Comparison of ENCODE assay signal across 25 cellular contexts in genomic region chr2:72131916-72132841, GRCh38. TPM values are rescaled to one million over a fixed set of nuclear protein-coding genes. Genes with fewer than 3 reads are reported as not detected.
DNase-seq lines count a peak whose midpoint lies in the region; ATAC-seq and TF ChIP-seq lines count a peak whose summit lies in the region.
"Had no signal": no experiment of that assay in that cellular context is flagged by ENCODE, and none has a peak within 500 bp of the region (broad histone marks: within the 10 kb centered on the region; RNA-seq: fewer than 3 reads in every experiment).

No MANE protein-coding gene starts in this region.

- no peaks in the 10 kb centered on the region for H3K27me3 ChIP-seq in H7 (ENCODE audit: control insufficient read depth, insufficient read depth, low read length)
- H3K27me3 ChIP-seq in RWPE2 (ENCODE audit: insufficient read depth, poor library complexity, severe bottlenecking) = no peaks in the 10 kb centered on the region
- H3K27me3 ChIP-seq: testis had no signal

- TF ChIP-seq CTCF in RWPE2 (IDR thresholded peaks at IDR 0.05; ENCODE audit: poor library complexity, severe bottlenecking) = no peak

- H3K27ac ChIP-seq in RWPE2 (ENCODE audit: poor library complexity, severe bottlenecking) = no peak overlapping the region
- H3K27ac ChIP-seq: cardiac muscle cell, testis had no signal

- intact Hi-C loops in sciatic nerve (cut with DNase I) = loop anchor here (10.0 kb wide), 1 partner anchor 197 kb away; no protein-coding TSS in a partner anchor

- DNase-seq in H7 (peak; percentile 54), RWPE2 (ENCODE audit: low spot score) (peak; percentile 61), left lobe of liver (ENCODE audit: low spot score) (peak; percentile 38), sciatic nerve (ENCODE audit: low spot score) (peak; percentile 50)
- DNase-seq: activated CD8-positive, alpha-beta T cell treated with anti-CD3 and anti-CD28 coated beads, Interleukin-2, amount 10 ng/mL, durations not matched to agents 7 days and 5 days; anterior cingulate cortex; glutamatergic neuron; HFFc6; NCI-H1105 treated with DMSO at 0.1 percent for 48 hours; NCI-H2029; NCI-H226; NCI-H748 treated with DMSO at 0.1 percent for 48 hours; nucleus accumbens; stimulated activated CD4-positive, alpha-beta T cell treated with anti-CD3 and anti-CD28 coated beads, Interleukin-4, amount 100 ng/mL, for 1 hour; stimulated activated naive B cell treated with anti-CD40 and anti-IgM and Interleukin-4, amounts not matched to agents 10 μg/mL and 1 μg/mL and 100 μg/mL, for 72 hours; testis had no signal

- no peak overlapping the region for H3K4me3 ChIP-seq in H7 (ENCODE audit: insufficient read depth, low read depth, low read length)
- no peak overlapping the region for H3K4me3 ChIP-seq in RWPE2 (ENCODE audit: severe bottlenecking)
- H3K4me3 ChIP-seq: cardiac muscle cell, testis had no signal

- H3K36me3 ChIP-seq in H7 (replicated peaks; ENCODE audit: control insufficient read depth, insufficient read depth, low read length) = no peaks in the 10 kb centered on the region
- H3K36me3 ChIP-seq in RWPE2 (ENCODE audit: low read depth) = peaks cover 4% of the 10 kb centered on the region; the same call in 1 of the 2 replicates
- H3K36me3 ChIP-seq: cardiac muscle cell had no signal

- ATAC-seq in RWPE2 (ENCODE audit: low read depth) (no peak), left lobe of liver (no peak), sciatic nerve (no peak), GM18519 (IDR thresholded peaks at IDR 0.05; ENCODE audit: low FRiP score, unreplicated experiment) (no peak), GM21390 (IDR thresholded peaks at IDR 0.05; ENCODE audit: unreplicated experiment) (no peak), HG03196 (IDR thresholded peaks at IDR 0.05; ENCODE audit: unreplicated experiment) (no peak), GM21786 (IDR thresholded peaks at IDR 0.05; ENCODE audit: unreplicated experiment) (no peak)
- ATAC-seq: activated CD4-positive, CD25-positive, alpha-beta regulatory T cell treated with anti-CD3 and anti-CD28 coated beads, Interleukin-2, amount 50 U/mL, for 24 hours; activated CD8-positive, alpha-beta T cell treated with anti-CD3 and anti-CD28 coated beads, Interleukin-2, amount 10 ng/mL, durations not matched to agents 7 days and 5 days; activated naive CD4-positive, alpha-beta T cell treated with anti-CD3 and anti-CD28 coated beads, Interleukin-2, amount 50 U/mL, for 72 hours; Right ventricle myocardium inferior; stimulated activated naive B cell treated with anti-CD40 and anti-IgM and Interleukin-4, amounts not matched to agents 10 μg/mL and 1 μg/mL and 100 μg/mL, for 72 hours had no signal

- H3K4me1 ChIP-seq in RWPE2 (ENCODE audit: insufficient read depth, poor library complexity, severe bottlenecking) = peaks cover 9% of the 10 kb centered on the region

- no peaks in the 10 kb centered on the region for H3K9me3 ChIP-seq in RWPE2 (ENCODE audit: severe bottlenecking)
- H3K9me3 ChIP-seq: testis had no signal

RNA-seq across cellular contexts. Expression of gene CYP26B1, which starts 15.5 kb away (rescaled TPM):
- total RNA-seq in H7 (2014; rRNA removed; shearing (Covaris generic)) = 1.1 and 1.3 TPM in 2 replicates
- 4.4 TPM for total RNA-seq in left lobe of liver
- total RNA-seq in sciatic nerve = 12.7 TPM
- total RNA-seq: activated CD8-positive, alpha-beta T cell treated with anti-CD3 and anti-CD28 coated beads, Interleukin-2, amount 10 ng/mL, durations not matched to agents 7 days and 5 days; dermis microvascular lymphatic vessel endothelial cell had no signal
